ENCODE assay signal across 14 cellular contexts in genomic region chr19:15584095-15584494, GRCh38. TPM values are rescaled to one million over a fixed set of nuclear protein-coding genes. Genes with fewer than 3 reads are reported as not detected.
A peak's percentile ranks its signal among the peaks of the same experiment; 100 is the strongest.
DNase-seq lines count a peak whose midpoint lies in the region; ATAC-seq, FAIRE-seq and TF ChIP-seq lines count a peak whose summit lies in the region.
"Had no signal": no experiment of that assay in that cellular context is flagged by ENCODE, and none has a peak within 500 bp of the region (broad histone marks: within the 10 kb centered on the region; RNA-seq: fewer than 3 reads in every experiment).

No MANE protein-coding gene starts in this region.

- H3K4me2 ChIP-seq in astrocyte (ENCODE audit: low read length) (peak overlapping the region; percentile 66), neuronal stem cell (ENCODE audit: insufficient read depth, low read length, poor library complexity, severe bottlenecking) (no peak overlapping the region)

- no peak overlapping the region for H3K27ac Mint-ChIP-seq in activated T-cell treated with anti-CD3 and anti-CD28 coated beads, Interleukin-2, amount 50 U/mL, for 24 hours
- no peak overlapping the region for H3K27ac Mint-ChIP-seq in astrocyte (ENCODE audit: unreplicated experiment)
- H3K27ac Mint-ChIP-seq in CD4-positive, alpha-beta T cell: no peak overlapping the region
- H3K27ac Mint-ChIP-seq: brain had no signal

- H2AFZ ChIP-seq in astrocyte (ENCODE audit: low read depth, low read length) (peak overlapping the region; percentile 56), neuronal stem cell (ENCODE audit: low read length) (no peak overlapping the region)

- H3K4me3 ChIP-seq in HAP-1 (peak overlapping the region; percentile 24), astrocyte (ENCODE audit: insufficient read depth, low read depth, low read length) (no peak overlapping the region), neuronal stem cell (ENCODE audit: low read length in 2 of 2) (no peak overlapping the region), testis (peak overlapping the region in 1 of 2 donors; percentile 15)
- H3K4me3 ChIP-seq: suprapubic skin had no signal

- H2AK5ac ChIP-seq in neuronal stem cell (ENCODE audit: low read depth, low read length): no peak overlapping the region

- TF ChIP-seq POLR2A in testis (IDR thresholded peaks at IDR 0.05): no peak

- H3K36me3 ChIP-seq in HAP-1 (replicated peaks) (no peaks in the 10 kb centered on the region), astrocyte (ENCODE audit: insufficient read depth, low read length) (no peaks in the 10 kb centered on the region), neuronal stem cell (replicated peaks in 1 of 2; ENCODE audit: control insufficient read depth in 2 of 2, insufficient read depth in 2 of 2, low read length in 2 of 2) (no peaks in the 10 kb centered on the region), testis (ENCODE audit: low read depth, missing control alignments) (no peaks in the 10 kb centered on the region)
- H3K36me3 ChIP-seq: suprapubic skin had no signal

- CTCF ChIA-PET in CD4-positive, alpha-beta T cell (lab: Charles Lee): no interaction called here

- POLR2A ChIA-PET in CD4-positive, alpha-beta T cell (lab: Charles Lee): no interaction called here

- no CpG with 5 or more reads among the region's 10 CpGs for WGBS in neuronal stem cell (ENCODE audit: extremely low coverage in 2 of 2, insufficient read length in 2 of 2, insufficient replicate concordance in 1 of 2), 2 donors
- WGBS in testis, 2 donors: 23 to 33% methylated on average over 8 to 10 of the region's 10 CpGs

- peaks cover 28% of the 10 kb centered on the region for H3K27me3 Mint-ChIP-seq in activated T-cell treated with anti-CD3 and anti-CD28 coated beads, Interleukin-2, amount 50 U/mL, for 24 hours
- no peaks in the 10 kb centered on the region for H3K27me3 Mint-ChIP-seq in astrocyte (ENCODE audit: low read depth, unreplicated experiment)
- H3K27me3 Mint-ChIP-seq in CD4-positive, alpha-beta T cell: peaks cover 35% of the 10 kb centered on the region

- H3K23ac ChIP-seq in neuronal stem cell (ENCODE audit: low read depth, low read length, poor library complexity): peak overlapping the region; percentile 26

- H3K27me3 ChIP-seq in HAP-1 (ENCODE audit: low read depth) (no peaks in the 10 kb centered on the region), astrocyte (ENCODE audit: insufficient read depth, low read length) (no peaks in the 10 kb centered on the region), neuronal stem cell (ENCODE audit: control insufficient read depth in 3 of 3, insufficient read depth in 3 of 3, low read depth in 1 of 3, low read length in 3 of 3) (peaks cover 0 to 16% (median 0%) of the 10 kb centered on the region in 3 experiments), testis (no peaks in the 10 kb centered on the region)
- peaks cover 12% of the 10 kb centered on the region for H3K27me3 ChIP-seq in CD4-positive, alpha-beta T cell (ENCODE audit: control insufficient read depth, insufficient read depth, low read length)

- TF ChIP-seq CTCF in astrocyte (IDR thresholded peaks at IDR 0.05; ENCODE audit: insufficient read depth, low read depth, low read length) (no peak), testis (IDR thresholded peaks at IDR 0.05) (no peak)
- TF ChIP-seq CTCF in CD4-positive, alpha-beta T cell (IDR thresholded peaks at IDR 0.05): no peak

- no peaks in the 10 kb centered on the region for H3K36me3 Mint-ChIP-seq in activated T-cell treated with anti-CD3 and anti-CD28 coated beads, Interleukin-2, amount 50 U/mL, for 24 hours (ENCODE audit: low read depth)
- H3K36me3 Mint-ChIP-seq in astrocyte (ENCODE audit: low read depth, unreplicated experiment): no peaks in the 10 kb centered on the region
- H3K36me3 Mint-ChIP-seq in CD4-positive, alpha-beta T cell (ENCODE audit: low read depth): no peaks in the 10 kb centered on the region
- H3K36me3 Mint-ChIP-seq: brain had no signal

- H4K91ac ChIP-seq in neuronal stem cell (ENCODE audit: low read depth, low read length, poor library complexity): no peak overlapping the region

- no peak overlapping the region for H2BK12ac ChIP-seq in neuronal stem cell (ENCODE audit: low read length)

- ATAC-seq in CD4-positive, alpha-beta T cell (ENCODE audit: poor library complexity): no peak

- FAIRE-seq in astrocyte (lab: Jason Lieb, UNC): no peak
- FAIRE-seq: colon, endometrium had no signal

- no peak overlapping the region for H3K14ac ChIP-seq in neuronal stem cell (ENCODE audit: low read length)

- intact Hi-C loops in CD4-positive, alpha-beta T cell (cut with DNase I, micrococcal nuclease): loop anchor here in 1 of 2 experiments (2.0 kb wide), 2 partner anchors 285 to 599 kb away; no protein-coding TSS in a partner anchor
- intact Hi-C loops in testis (cut with DNase I; ENCODE audit: low total_unique reads): no loop called here

- H2BK15ac ChIP-seq in neuronal stem cell (ENCODE audit: low read length): no peak overlapping the region

- H3K79me2 ChIP-seq in astrocyte (ENCODE audit: insufficient read depth, low read length): no peaks in the 10 kb centered on the region

- H3K4ac ChIP-seq in neuronal stem cell (ENCODE audit: low read length): no peak overlapping the region

- no peaks in the 10 kb centered on the region for H3K79me1 ChIP-seq in neuronal stem cell (ENCODE audit: low read depth, low read length)

- no peak overlapping the region for H3K27ac ChIP-seq in astrocyte (ENCODE audit: low read depth, low read length)
- no peak overlapping the region for H3K27ac ChIP-seq in neuronal stem cell (replicated peaks; ENCODE audit: low read length)
- H3K27ac ChIP-seq in CD4-positive, alpha-beta T cell (ENCODE audit: low read depth, low read length): no peak overlapping the region
- H3K27ac ChIP-seq in testis: no peak overlapping the region
- H3K27ac ChIP-seq: suprapubic skin had no signal

- H2BK5ac ChIP-seq in neuronal stem cell (ENCODE audit: low read length): no peak overlapping the region

- H4K8ac ChIP-seq in neuronal stem cell (ENCODE audit: low read depth, low read length): no peak overlapping the region

- no peak overlapping the region for H2BK120ac ChIP-seq in neuronal stem cell (ENCODE audit: low read depth, low read length)

- H3K9me3 ChIP-seq in HAP-1 (no peaks in the 10 kb centered on the region), astrocyte (ENCODE audit: insufficient read depth, low read depth, low read length) (no peaks in the 10 kb centered on the region), neuronal stem cell (replicated peaks in 1 of 2; ENCODE audit: control insufficient read depth in 2 of 2, insufficient read depth in 1 of 2, low read depth in 1 of 2, low read length in 2 of 2) (peaks cover 0 to 4% of the 10 kb centered on the region in 2 donors), testis (no peaks in the 10 kb centered on the region)
- H3K9me3 ChIP-seq in CD4-positive, alpha-beta T cell (ENCODE audit: control insufficient read depth, low read length): no peaks in the 10 kb centered on the region
- H3K9me3 ChIP-seq: suprapubic skin had no signal

- H3K4me1 ChIP-seq in HAP-1 (no peaks in the 10 kb centered on the region), astrocyte (ENCODE audit: insufficient read depth, low read length) (no peaks in the 10 kb centered on the region), neuronal stem cell (ENCODE audit: control insufficient read depth in 2 of 2, insufficient read depth in 1 of 2, low read depth in 1 of 2, low read length in 2 of 2) (no peaks in the 10 kb centered on the region), testis (no peaks in the 10 kb centered on the region)

- H3K4me1 Mint-ChIP-seq in activated T-cell treated with anti-CD3 and anti-CD28 coated beads, Interleukin-2, amount 50 U/mL, for 24 hours (ENCODE audit: low read depth): peaks cover 3% of the 10 kb centered on the region
- no peaks in the 10 kb centered on the region for H3K4me1 Mint-ChIP-seq in astrocyte (ENCODE audit: low read depth, unreplicated experiment)
- peaks cover 6% of the 10 kb centered on the region for H3K4me1 Mint-ChIP-seq in CD4-positive, alpha-beta T cell (ENCODE audit: low read depth)
- H3K4me1 Mint-ChIP-seq: brain had no signal

- no peak for DNase-seq in activated T-cell treated with anti-CD3 and anti-CD28 coated beads, Interleukin-2, amount 50 U/mL, for 24 hours
- no peak for DNase-seq in activated T-cell treated with anti-CD3 and anti-CD28 coated beads for 4 hours
- no peak for DNase-seq in HAP-1 (ENCODE audit: low spot score in 2 of 2)
- DNase-seq in astrocyte (ENCODE audit: low read depth): no peak
- DNase-seq in neuronal stem cell (ENCODE audit: low spot score): no peak
- no peak for DNase-seq in EL
- DNase-seq in CD4-positive, alpha-beta T cell: no peak
- no peak for DNase-seq in testis
- DNase-seq: NCI-H1436 treated with DMSO at 0.1 percent for 48 hours had no signal

- no peak overlapping the region for H3K18ac ChIP-seq in neuronal stem cell (ENCODE audit: low read length)

- in situ Hi-C loops in HAP-1 (cut with MboI; ENCODE audit: low sequenced_read_pairs): no loop called here

- peak overlapping the region; percentile 56 for H3K4me3 Mint-ChIP-seq in activated T-cell treated with anti-CD3 and anti-CD28 coated beads, Interleukin-2, amount 50 U/mL, for 24 hours
- no peak overlapping the region for H3K4me3 Mint-ChIP-seq in astrocyte (ENCODE audit: unreplicated experiment)
- H3K4me3 Mint-ChIP-seq in CD4-positive, alpha-beta T cell: no peak overlapping the region
- H3K4me3 Mint-ChIP-seq: brain had no signal

- no peaks in the 10 kb centered on the region for H3K9me3 Mint-ChIP-seq in activated T-cell treated with anti-CD3 and anti-CD28 coated beads, Interleukin-2, amount 50 U/mL, for 24 hours
- H3K9me3 Mint-ChIP-seq in astrocyte (ENCODE audit: unreplicated experiment): peaks cover 2% of the 10 kb centered on the region
- no peaks in the 10 kb centered on the region for H3K9me3 Mint-ChIP-seq in CD4-positive, alpha-beta T cell

- no peak overlapping the region for H3K9ac ChIP-seq in astrocyte (ENCODE audit: low read length)
- peak overlapping the region; percentile 6 for H3K9ac ChIP-seq in neuronal stem cell (ENCODE audit: low read depth, low read length, poor library complexity)

- no peaks in the 10 kb centered on the region for H4K20me1 ChIP-seq in astrocyte (ENCODE audit: insufficient read depth, low read length)

RNA-seq across cellular contexts. Expression of gene CYP4F8, which starts 30.9 kb away (rescaled TPM):
- not detected in 2 replicates for total RNA-seq in astrocyte
- polyA plus RNA-seq in neuronal stem cell (2013, experiment 1 of 2): not detected
- not detected for polyA plus RNA-seq in neuronal stem cell (2013, experiment 2 of 2)
- total RNA-seq in CD4-positive, alpha-beta T cell: not detected
- total RNA-seq in testis: under 1 TPM; 0.31 to 0.71 TPM
- polyA plus RNA-seq in testis (ENCODE audit: insufficient read depth, low read depth, low replicate concordance): 0.17 TPM
- total RNA-seq: liver had no signal
- polyA plus RNA-seq: liver had no signal

RNA-seq across cellular contexts. Expression of gene CYP4F3, which starts 56.6 kb away (rescaled TPM):
- total RNA-seq in astrocyte: not detected in 2 replicates
- not detected for polyA plus RNA-seq in neuronal stem cell (2013, experiment 1 of 2)
- not detected for polyA plus RNA-seq in neuronal stem cell (2013, experiment 2 of 2)
- total RNA-seq in CD4-positive, alpha-beta T cell: not detected
- total RNA-seq in testis: 1 to 10 TPM in 1 of 2 donors, under 1 TPM in 1; 0.74 to 1.0 TPM
- polyA plus RNA-seq in testis (ENCODE audit: insufficient read depth, low read depth, low replicate concordance): 1.4 TPM
